8 cellular contexts compared by ENCODE assay signal in the genomic region with DNA sequence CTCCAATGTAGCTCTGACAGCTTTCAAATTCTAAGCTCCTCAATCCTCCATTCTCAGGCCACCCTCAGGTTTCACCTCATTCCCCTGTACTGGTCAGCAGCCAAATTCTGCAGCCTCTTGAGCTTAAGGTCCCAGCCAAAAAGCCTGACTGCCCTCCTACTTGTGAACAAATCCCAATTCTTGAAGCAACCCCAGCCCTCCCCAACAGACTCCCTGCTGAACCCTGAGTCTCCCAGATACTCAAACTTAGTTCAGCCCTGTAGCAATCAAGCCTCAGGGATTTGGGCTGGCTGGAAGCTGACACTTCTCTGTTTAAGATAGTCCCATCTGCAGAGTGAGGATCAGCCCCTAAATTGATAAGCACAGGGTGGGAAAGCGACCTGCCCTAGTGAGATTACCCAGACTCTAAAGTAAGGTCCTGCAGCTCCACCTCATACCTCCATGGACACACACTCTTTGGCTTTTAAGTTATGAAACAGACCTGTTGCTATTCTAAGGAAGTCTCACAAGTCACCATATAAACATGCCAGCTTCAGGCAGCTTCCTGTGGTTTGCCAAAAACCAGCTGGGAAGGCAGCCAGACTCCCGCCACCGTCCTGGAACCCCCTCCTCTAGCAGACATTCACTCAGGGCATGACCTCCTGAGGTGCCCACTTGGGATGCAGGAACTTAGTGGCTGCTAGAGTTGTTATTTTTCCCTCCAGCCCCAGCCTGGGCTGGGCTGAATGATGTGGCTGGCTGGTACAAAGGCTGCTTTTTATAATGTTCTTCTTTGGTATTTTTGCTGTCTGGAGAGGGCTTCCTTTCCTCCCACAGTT.
DNase-seq lines count a peak whose midpoint lies in the region; ATAC-seq and TF ChIP-seq lines count a peak whose summit lies in the region.

No MANE protein-coding gene starts in this region.

- peaks cover 15% of the 10 kb centered on the region for H3F3A ChIP-seq in MM.1S (ENCODE audit: insufficient read depth, low read length)

- no peaks in the 10 kb centered on the region for H3K9me3 Mint-ChIP-seq in T-helper 1 cell treated with Interleukin-12 subunit alpha and Interleukin-12 subunit beta and Interleukin-4 antibody, amounts not matched to agents 30 μg/mL and 1 μg/mL, for 36 hours

- H3K18ac ChIP-seq in mesenchymal stem cell (ENCODE audit: low read depth in 1 of 2, low read length in 2 of 2) = peak overlapping the region in 1 of 2 experiments; percentile 87

- peaks cover 2% of the 10 kb centered on the region for H3K79me1 ChIP-seq in mesenchymal stem cell (replicated peaks; ENCODE audit: low read length, poor library complexity, severe bottlenecking)

- peak overlapping the region; percentile 98 for H2AK5ac ChIP-seq in mesenchymal stem cell (ENCODE audit: low read length, severe bottlenecking)

- peaks cover 36% of the 10 kb centered on the region for H3K4me1 Mint-ChIP-seq in T-helper 1 cell treated with Interleukin-12 subunit alpha and Interleukin-12 subunit beta and Interleukin-4 antibody, amounts not matched to agents 30 μg/mL and 1 μg/mL, for 36 hours (ENCODE audit: low read depth)

- H2BK12ac ChIP-seq in mesenchymal stem cell (ENCODE audit: low read length in 2 of 2) = peak overlapping the region; percentile 75 to 92

- WGBS in mesenchymal stem cell = 6% methylated on average over 2 of the region's 3 CpGs

- peak overlapping the region; percentile 31 for H2BK15ac ChIP-seq in mesenchymal stem cell (ENCODE audit: low read depth, poor library complexity, severe bottlenecking)

- H3K36me3 Mint-ChIP-seq in T-helper 1 cell treated with Interleukin-12 subunit alpha and Interleukin-12 subunit beta and Interleukin-4 antibody, amounts not matched to agents 30 μg/mL and 1 μg/mL, for 36 hours (ENCODE audit: low read depth) = peaks cover 2% of the 10 kb centered on the region

- peak overlapping the region; percentile 11; the same call in 1 of the 2 replicates for H3K4me3 ChIP-seq in MM.1S (ENCODE audit: low read length)
- H3K4me3 ChIP-seq in mesenchymal stem cell (ENCODE audit: insufficient read depth in 1 of 2, low read depth in 1 of 2, low read length in 2 of 2) = peak overlapping the region in 1 of 2 experiments; percentile 14

- H2AFZ ChIP-seq in MM.1S (ENCODE audit: low read length) = peak overlapping the region; percentile 57
- no peak overlapping the region for H2AFZ ChIP-seq in mesenchymal stem cell (ENCODE audit: low read depth, low read length)

- H3K14ac ChIP-seq in mesenchymal stem cell (ENCODE audit: low read length in 2 of 2) = no peak overlapping the region

- no peak overlapping the region for H2BK120ac ChIP-seq in mesenchymal stem cell (ENCODE audit: low read depth, low read length)

- H3K4me2 ChIP-seq in MM.1S (ENCODE audit: low read depth, low read length) (peak overlapping the region; percentile 70), mesenchymal stem cell (ENCODE audit: low read length, poor library complexity, severe bottlenecking) (peak overlapping the region; percentile 40)

- no peak overlapping the region for H4K91ac ChIP-seq in mesenchymal stem cell (ENCODE audit: low read length)

- H3K9me2 ChIP-seq in MM.1S (replicated peaks; ENCODE audit: insufficient read depth, low read length) = no peaks in the 10 kb centered on the region

- no peak overlapping the region for H3K23ac ChIP-seq in mesenchymal stem cell (ENCODE audit: low read length in 2 of 2)

- no peaks in the 10 kb centered on the region for H3K27me3 Mint-ChIP-seq in T-helper 1 cell treated with Interleukin-12 subunit alpha and Interleukin-12 subunit beta and Interleukin-4 antibody, amounts not matched to agents 30 μg/mL and 1 μg/mL, for 36 hours (ENCODE audit: low read depth)

- TF ChIP-seq CTCF in MM.1S (IDR thresholded peaks at IDR 0.05; ENCODE audit: low read length) = no peak

- H3K36me3 ChIP-seq in MM.1S (replicated peaks; ENCODE audit: insufficient read depth, low read length) (no peaks in the 10 kb centered on the region), mesenchymal stem cell (ENCODE audit: control insufficient read depth in 1 of 2, insufficient read depth in 2 of 2, low read depth in 1 of 2, low read length in 2 of 2) (no peaks in the 10 kb centered on the region)

- no peaks in the 10 kb centered on the region for H4K20me1 ChIP-seq in MM.1S (ENCODE audit: insufficient read depth, low read length)

- H3K4me1 ChIP-seq in MM.1S (ENCODE audit: low read length) (peaks cover 31% of the 10 kb centered on the region), mesenchymal stem cell (ENCODE audit: control insufficient read depth, insufficient read depth, low read depth, low read length) (peaks cover 14% of the 10 kb centered on the region)

- H3K27ac ChIP-seq in MM.1S (ENCODE audit: low read length) = peak overlapping the region; percentile 59; the same call in 1 of the 2 replicates
- peak overlapping the region; percentile 98 for H3K27ac ChIP-seq in caudate nucleus (ENCODE audit: low read depth, low read length)
- H3K27ac ChIP-seq in mesenchymal stem cell (ENCODE audit: low read length, poor library complexity, severe bottlenecking) = peak overlapping the region; percentile 85

- no peak for ATAC-seq in GM19397 (IDR thresholded peaks at IDR 0.05; ENCODE audit: unreplicated experiment)

- H3K9me3 ChIP-seq in MM.1S (replicated peaks; ENCODE audit: insufficient read depth, low read length) (no peaks in the 10 kb centered on the region), mesenchymal stem cell (ENCODE audit: control insufficient read depth, low read length) (no peaks in the 10 kb centered on the region)

- peak overlapping the region; percentile 34 for H3K27ac Mint-ChIP-seq in T-helper 1 cell treated with Interleukin-12 subunit alpha and Interleukin-12 subunit beta and Interleukin-4 antibody, amounts not matched to agents 30 μg/mL and 1 μg/mL, for 36 hours

- H3K4me3 Mint-ChIP-seq in T-helper 1 cell treated with Interleukin-12 subunit alpha and Interleukin-12 subunit beta and Interleukin-4 antibody, amounts not matched to agents 30 μg/mL and 1 μg/mL, for 36 hours = no peak overlapping the region

- no peaks in the 10 kb centered on the region for H3K79me2 ChIP-seq in MM.1S (ENCODE audit: low read length)

- DNase-seq in T-helper 1 cell (no peak), MM.1S (peak; percentile 26), caudate nucleus (lab: John Stamatoyannopoulos, UW) (peak in 48 of 61 donors; percentile 13 to 86 (median 61)), mesenchymal stem cell (peak; percentile 40), NCI-H526 treated with DMSO at 0.1 percent for 48 hours (lab: John Stamatoyannopoulos, UW) (no peak), dedifferentiated amniotic fluid mesenchymal stem cell (ENCODE audit: extremely low spot score) (no peak)

- H3K9ac ChIP-seq in MM.1S (ENCODE audit: low read length) (peak overlapping the region; percentile 9; the same call in 1 of the 2 replicates), mesenchymal stem cell (ENCODE audit: low read length) (peak overlapping the region; percentile 38)

- peak overlapping the region in 1 of 2 experiments; percentile 67 for H3K4ac ChIP-seq in mesenchymal stem cell (ENCODE audit: low read depth in 1 of 2, low read length in 2 of 2)

- peak overlapping the region; percentile 8 for H2BK5ac ChIP-seq in mesenchymal stem cell (ENCODE audit: low read depth, low read length, poor library complexity, severe bottlenecking)

- no peaks in the 10 kb centered on the region for H3K27me3 ChIP-seq in MM.1S (replicated peaks; ENCODE audit: insufficient read depth, low read length)
- H3K27me3 ChIP-seq in mesenchymal stem cell (ENCODE audit: control insufficient read depth in 1 of 2, insufficient read depth in 1 of 2, low read length in 2 of 2) = no peaks in the 10 kb centered on the region

- peak overlapping the region; percentile 35 for H4K8ac ChIP-seq in mesenchymal stem cell (ENCODE audit: low read length)

Comparison
In these comparisons a context has a peak if more than half of its experiments do, and no peak if none do; other contexts are left out.
1. DNase-seq: peak in MM.1S (single experiment), caudate nucleus (48 of 61) and mesenchymal stem cell (single experiment); none in T-helper 1 cell (0 of 5), NCI-H526 treated with DMSO at 0.1 percent for 48 hours (single experiment) and dedifferentiated amniotic fluid mesenchymal stem cell (single experiment).
2. Peak in every context shown above with its lines, with median percentiles within 50 percentile points of each other: H3K27ac ChIP-seq.